Comparison of ENCODE assay signal across 8 cellular contexts in genomic region chr6:8063762-8064637, GRCh38. TPM values are rescaled to one million over a fixed set of nuclear protein-coding genes. Genes with fewer than 3 reads are reported as not detected.
DNase-seq lines count a peak whose midpoint lies in the region; ATAC-seq, FAIRE-seq and TF ChIP-seq lines count a peak whose summit lies in the region.

A gene with protein sequence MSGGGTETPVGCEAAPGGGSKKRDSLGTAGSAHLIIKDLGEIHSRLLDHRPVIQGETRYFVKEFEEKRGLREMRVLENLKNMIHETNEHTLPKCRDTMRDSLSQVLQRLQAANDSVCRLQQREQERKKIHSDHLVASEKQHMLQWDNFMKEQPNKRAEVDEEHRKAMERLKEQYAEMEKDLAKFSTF (minus strand): TSS chr6:8064389. CDS start chr6:8064376, 13 bp downstream.

- peak; percentile 91 for ATAC-seq in GM19395 (IDR thresholded peaks at IDR 0.05; ENCODE audit: unreplicated experiment)
- ATAC-seq in HG03565 (IDR thresholded peaks at IDR 0.05; ENCODE audit: unreplicated experiment): peak; percentile 85
- ATAC-seq in HepG2: peak; percentile 95

- peak; percentile 82 for FAIRE-seq in HepG2 (lab: Jason Lieb, UNC)

- POLR2A ChIA-PET in HepG2 (lab: Yijun Ruan, JAX): interaction anchor here (0.7 to 3.9 kb wide), 18 partner anchors 10 to 516 kb away, joined by 3 to 110 read pairs (median 4); partner anchors contain the start of gene EEF1E1

- no peaks in the 10 kb centered on the region for H3K9me3 ChIP-seq in HepG2 (ENCODE audit: low read length)

- TF ChIP-seq CTCF in C4-2B (conservative IDR thresholded peaks at IDR 0.05) (no peak), HepG2 (CRISPR knock-in tag; IDR thresholded peaks at IDR 0.05) (peak; percentile 60)

- CTCF ChIA-PET in HepG2 (lab: Yijun Ruan, JAX; ENCODE audit: low intra/inter-chr PET ratio, low total read pairs): interaction anchor here (1.3 kb wide), 1 partner anchor 21 kb away, joined by 5 read pairs; no protein-coding TSS in a partner anchor

- peaks cover 2 to 20% of the 10 kb centered on the region in 2 experiments; a peak in 3 of 5 replicates for H3K36me3 ChIP-seq in HepG2 (replicated peaks in 1 of 2; ENCODE audit: control insufficient read depth in 1 of 2, insufficient read depth in 2 of 2, low read length in 2 of 2)

- DNase-seq in NCI-H774 (lab: John Stamatoyannopoulos, UW): peak; percentile 94
- DNase-seq in activated CD4-positive, alpha-beta T cell treated with anti-CD3 and anti-CD28 coated beads, Interleukin-2, amount 50 U/mL, for 4 hours: peak; percentile 96
- DNase-seq in dermis blood vessel endothelial cell: peak; percentile 98
- DNase-seq in HepG2 (ENCODE audit: low spot score): peak; percentile 99
- peak; percentile 99 for DNase-seq in stimulated activated CD4-positive, alpha-beta T cell treated with anti-CD3 and anti-CD28 coated beads, Interleukin-4, amount 100 ng/mL, for 1 hour

- peak; percentile 56; the same call in 1 of the 2 replicates for TF ChIP-seq RAD21 in HepG2 (CRISPR knock-in tag; IDR thresholded peaks at IDR 0.05)

- peak; percentile 87 to 95 for TF ChIP-seq POLR2A in HepG2 (IDR thresholded peaks at IDR 0.05; ENCODE audit: insufficient read depth in 1 of 2, low read depth in 2 of 2, low read length in 2 of 2)

- intact Hi-C loops in HepG2 (cut with micrococcal nuclease; ENCODE audit: unreplicated experiment): loop anchor here (1.0 to 5.0 kb wide), 5 partner anchors 21 to 152 kb away; partner anchors contain the start of genes EEF1E1 and TXNDC5

- BruUV-seq in HepG2 (replicated peaks; lab: Mats Ljungman, UMichigan): TSS peak; percentile 61

- H4K20me1 ChIP-seq in HepG2 (ENCODE audit: insufficient read depth, low read length): no peaks in the 10 kb centered on the region

- H3K27ac ChIP-seq in C4-2B (peak within 1 kb of the TSS; percentile 70), HepG2 (ENCODE audit: extremely low read length, insufficient read depth, low read length) (peak within 1 kb of the TSS; percentile 85)

- H3K79me2 ChIP-seq in HepG2 (ENCODE audit: insufficient read depth, low read length): peaks cover 14% of the 10 kb centered on the region

- H3K4me2 ChIP-seq in HepG2 (ENCODE audit: low read depth, low read length): peak within 1 kb of the TSS; percentile 84

- peak within 1 kb of the TSS; percentile 74 to 93 (median 92) for H3K4me3 ChIP-seq in HepG2 (replicated peaks in 1 of 3; ENCODE audit: insufficient read depth in 1 of 3, low read depth in 2 of 3, low read length in 3 of 3)

- TF ChIP-seq EP300 in HepG2 (IDR thresholded peaks at IDR 0.05; ENCODE audit: low read depth in 2 of 2, low read length in 2 of 2) (peak; percentile 23 to 56; a peak in 2 of 4 replicates), HepG2 (CRISPR knock-in tag; IDR thresholded peaks at IDR 0.05; ENCODE audit: borderline replicate concordance) (no peak; the same call in 1 of the 2 replicates)

- peak within 1 kb of the TSS; percentile 84 for H3K9ac ChIP-seq in HepG2 (ENCODE audit: insufficient read depth, low read depth, low read length)

- 2% methylated on average over 30 of the region's 64 CpGs for WGBS in HepG2 (ENCODE audit: low lambda C conversion rate)

- H3K27me3 ChIP-seq in HepG2 (ENCODE audit: control insufficient read depth in 1 of 2, insufficient read depth in 2 of 2, low read length in 2 of 2): no peaks in the 10 kb centered on the region; a peak in 1 of 5 replicates

- H2AFZ ChIP-seq in HepG2 (ENCODE audit: low read length): peak within 1 kb of the TSS; percentile 84

- H3K4me1 ChIP-seq in HepG2 (ENCODE audit: insufficient read depth, low read length): peaks cover 39% of the 10 kb centered on the region

- in situ Hi-C loops in HepG2 (cut with HindIII; ENCODE audit: extremely low pct_ligation_motif_present, low pct_unique_long_range_greater_than_20kb): loop anchor here (10.0 kb wide), 1 partner anchor 339 kb away; the partner anchor contains the start of gene BMP6

TF ChIP-seq in HepG2, 621 proteins besides CTCF, POLR2A, EP300 and RAD21 (continues in another document):
- TF ChIP-seq, protein P1, sequence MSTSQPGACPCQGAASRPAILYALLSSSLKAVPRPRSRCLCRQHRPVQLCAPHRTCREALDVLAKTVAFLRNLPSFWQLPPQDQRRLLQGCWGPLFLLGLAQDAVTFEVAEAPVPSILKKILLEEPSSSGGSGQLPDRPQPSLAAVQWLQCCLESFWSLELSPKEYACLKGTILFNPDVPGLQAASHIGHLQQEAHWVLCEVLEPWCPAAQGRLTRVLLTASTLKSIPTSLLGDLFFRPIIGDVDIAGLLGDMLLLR (CRISPR knock-in tag; IDR thresholded peaks at IDR 0.05): peak; percentile 80
- TF ChIP-seq, protein P2, sequence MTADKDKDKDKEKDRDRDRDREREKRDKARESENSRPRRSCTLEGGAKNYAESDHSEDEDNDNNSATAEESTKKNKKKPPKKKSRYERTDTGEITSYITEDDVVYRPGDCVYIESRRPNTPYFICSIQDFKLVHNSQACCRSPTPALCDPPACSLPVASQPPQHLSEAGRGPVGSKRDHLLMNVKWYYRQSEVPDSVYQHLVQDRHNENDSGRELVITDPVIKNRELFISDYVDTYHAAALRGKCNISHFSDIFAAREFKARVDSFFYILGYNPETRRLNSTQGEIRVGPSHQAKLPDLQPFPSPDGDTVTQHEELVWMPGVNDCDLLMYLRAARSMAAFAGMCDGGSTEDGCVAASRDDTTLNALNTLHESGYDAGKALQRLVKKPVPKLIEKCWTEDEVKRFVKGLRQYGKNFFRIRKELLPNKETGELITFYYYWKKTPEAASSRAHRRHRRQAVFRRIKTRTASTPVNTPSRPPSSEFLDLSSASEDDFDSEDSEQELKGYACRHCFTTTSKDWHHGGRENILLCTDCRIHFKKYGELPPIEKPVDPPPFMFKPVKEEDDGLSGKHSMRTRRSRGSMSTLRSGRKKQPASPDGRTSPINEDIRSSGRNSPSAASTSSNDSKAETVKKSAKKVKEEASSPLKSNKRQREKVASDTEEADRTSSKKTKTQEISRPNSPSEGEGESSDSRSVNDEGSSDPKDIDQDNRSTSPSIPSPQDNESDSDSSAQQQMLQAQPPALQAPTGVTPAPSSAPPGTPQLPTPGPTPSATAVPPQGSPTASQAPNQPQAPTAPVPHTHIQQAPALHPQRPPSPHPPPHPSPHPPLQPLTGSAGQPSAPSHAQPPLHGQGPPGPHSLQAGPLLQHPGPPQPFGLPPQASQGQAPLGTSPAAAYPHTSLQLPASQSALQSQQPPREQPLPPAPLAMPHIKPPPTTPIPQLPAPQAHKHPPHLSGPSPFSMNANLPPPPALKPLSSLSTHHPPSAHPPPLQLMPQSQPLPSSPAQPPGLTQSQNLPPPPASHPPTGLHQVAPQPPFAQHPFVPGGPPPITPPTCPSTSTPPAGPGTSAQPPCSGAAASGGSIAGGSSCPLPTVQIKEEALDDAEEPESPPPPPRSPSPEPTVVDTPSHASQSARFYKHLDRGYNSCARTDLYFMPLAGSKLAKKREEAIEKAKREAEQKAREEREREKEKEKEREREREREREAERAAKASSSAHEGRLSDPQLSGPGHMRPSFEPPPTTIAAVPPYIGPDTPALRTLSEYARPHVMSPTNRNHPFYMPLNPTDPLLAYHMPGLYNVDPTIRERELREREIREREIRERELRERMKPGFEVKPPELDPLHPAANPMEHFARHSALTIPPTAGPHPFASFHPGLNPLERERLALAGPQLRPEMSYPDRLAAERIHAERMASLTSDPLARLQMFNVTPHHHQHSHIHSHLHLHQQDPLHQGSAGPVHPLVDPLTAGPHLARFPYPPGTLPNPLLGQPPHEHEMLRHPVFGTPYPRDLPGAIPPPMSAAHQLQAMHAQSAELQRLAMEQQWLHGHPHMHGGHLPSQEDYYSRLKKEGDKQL (CRISPR knock-in tag; IDR thresholded peaks at IDR 0.05; ENCODE audit: low read depth): no peak
- TF ChIP-seq DMAP1 (CRISPR knock-in tag; IDR thresholded peaks at IDR 0.05): peak; percentile 94
- peak; percentile 28; the same call in 1 of the 2 replicates for TF ChIP-seq ZNF629 (CRISPR knock-in tag; conservative IDR thresholded peaks at IDR 0.05)
- TF ChIP-seq, protein P3, sequence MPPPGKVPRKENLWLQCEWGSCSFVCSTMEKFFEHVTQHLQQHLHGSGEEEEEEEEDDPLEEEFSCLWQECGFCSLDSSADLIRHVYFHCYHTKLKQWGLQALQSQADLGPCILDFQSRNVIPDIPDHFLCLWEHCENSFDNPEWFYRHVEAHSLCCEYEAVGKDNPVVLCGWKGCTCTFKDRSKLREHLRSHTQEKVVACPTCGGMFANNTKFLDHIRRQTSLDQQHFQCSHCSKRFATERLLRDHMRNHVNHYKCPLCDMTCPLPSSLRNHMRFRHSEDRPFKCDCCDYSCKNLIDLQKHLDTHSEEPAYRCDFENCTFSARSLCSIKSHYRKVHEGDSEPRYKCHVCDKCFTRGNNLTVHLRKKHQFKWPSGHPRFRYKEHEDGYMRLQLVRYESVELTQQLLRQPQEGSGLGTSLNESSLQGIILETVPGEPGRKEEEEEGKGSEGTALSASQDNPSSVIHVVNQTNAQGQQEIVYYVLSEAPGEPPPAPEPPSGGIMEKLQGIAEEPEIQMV (CRISPR knock-in tag; IDR thresholded peaks at IDR 0.05; ENCODE audit: low read depth): no peak
- TF ChIP-seq AGO2 (optimal IDR thresholded peaks at IDR 0.05; ENCODE audit: low read depth, low read length): peak; percentile 97

RNA-seq across cellular contexts. Expression of the gene that starts here (rescaled TPM):
- 23.1 and 23.7 TPM in 2 replicates for total RNA-seq in dermis blood vessel endothelial cell
- 41.5 and 63.5 TPM in 2 replicates for total RNA-seq in HepG2 (2016; rRNA removed; fragmentation: Illumina TruSeq; extraction: Trizol)
- 11.2 and 12.1 TPM in 2 replicates for total RNA-seq in HepG2 (2016; cell fraction: cytosol; rRNA removed; fragmentation: Illumina TruSeq; extraction: Trizol; ENCODE audit: low read depth)
- total RNA-seq in HepG2 (2016; cell fraction: insoluble cytoplasmic fraction; rRNA removed; fragmentation: Illumina TruSeq; extraction: Trizol): 40.0 and 66.3 TPM in 2 replicates
- 32.2 and 33.6 TPM in 2 replicates for total RNA-seq in HepG2 (2016; cell fraction: membrane; rRNA removed; fragmentation: Illumina TruSeq; extraction: Trizol)
- total RNA-seq in HepG2 (2016; cell fraction: nucleus; rRNA removed; fragmentation: Illumina TruSeq; extraction: Trizol): 22.8 and 26.5 TPM in 2 replicates
- 8.5 and 10.5 TPM in 2 replicates for polyA plus RNA-seq in HepG2 (2011; rRNA removed)
- 5.3 and 9.2 TPM in 2 replicates for polyA plus RNA-seq in HepG2 (2011; cell fraction: cytosol; rRNA removed)
- 1.9 and 2.2 TPM in 2 replicates for polyA plus RNA-seq in HepG2 (2011; cell fraction: nucleus; rRNA removed)
- polyA plus RNA-seq in HepG2 (2012): 15.3 and 19.3 TPM in 2 replicates
- 6.5 and 6.7 TPM in 2 replicates for polyA plus RNA-seq in HepG2 (2016; cell fraction: cytosol; fragmentation: Illumina TruSeq; extraction: Trizol; ENCODE audit: low read depth)
- 46.8 and 46.9 TPM in 2 replicates for polyA plus RNA-seq in HepG2 (2016; cell fraction: insoluble cytoplasmic fraction; fragmentation: Illumina TruSeq; extraction: Trizol; ENCODE audit: low read depth)
- polyA plus RNA-seq in HepG2 (2016; cell fraction: membrane; fragmentation: Illumina TruSeq; extraction: Trizol; ENCODE audit: low read depth): 16.1 and 17.3 TPM in 2 replicates
- polyA plus RNA-seq in HepG2 (2016; cell fraction: nucleus; fragmentation: Illumina TruSeq; extraction: Trizol; ENCODE audit: insufficient read depth, low read depth): 15.0 and 16.2 TPM in 2 replicates
- 1.4 and 3.1 TPM in 2 replicates for polyA minus RNA-seq in HepG2 (2011; rRNA and poly(A)+ RNA removed; ENCODE audit: low replicate concordance)
- 7.6 and 10.1 TPM in 2 replicates for polyA minus RNA-seq in HepG2 (2011; cell fraction: cytosol; rRNA and poly(A)+ RNA removed)
- polyA minus RNA-seq in HepG2 (2011; cell fraction: nucleus; rRNA and poly(A)+ RNA removed): 20.7 and 27.4 TPM in 2 replicates

Comparison
In these comparisons a context has a peak if more than half of its experiments do, and no peak if none do; other contexts are left out.
1. Peak in every context shown above with its lines: DNase-seq, ATAC-seq, H3K4me3 ChIP-seq and H3K27ac ChIP-seq.